Comparison of ENCODE assay signal across 8 cellular contexts in the genomic region with DNA sequence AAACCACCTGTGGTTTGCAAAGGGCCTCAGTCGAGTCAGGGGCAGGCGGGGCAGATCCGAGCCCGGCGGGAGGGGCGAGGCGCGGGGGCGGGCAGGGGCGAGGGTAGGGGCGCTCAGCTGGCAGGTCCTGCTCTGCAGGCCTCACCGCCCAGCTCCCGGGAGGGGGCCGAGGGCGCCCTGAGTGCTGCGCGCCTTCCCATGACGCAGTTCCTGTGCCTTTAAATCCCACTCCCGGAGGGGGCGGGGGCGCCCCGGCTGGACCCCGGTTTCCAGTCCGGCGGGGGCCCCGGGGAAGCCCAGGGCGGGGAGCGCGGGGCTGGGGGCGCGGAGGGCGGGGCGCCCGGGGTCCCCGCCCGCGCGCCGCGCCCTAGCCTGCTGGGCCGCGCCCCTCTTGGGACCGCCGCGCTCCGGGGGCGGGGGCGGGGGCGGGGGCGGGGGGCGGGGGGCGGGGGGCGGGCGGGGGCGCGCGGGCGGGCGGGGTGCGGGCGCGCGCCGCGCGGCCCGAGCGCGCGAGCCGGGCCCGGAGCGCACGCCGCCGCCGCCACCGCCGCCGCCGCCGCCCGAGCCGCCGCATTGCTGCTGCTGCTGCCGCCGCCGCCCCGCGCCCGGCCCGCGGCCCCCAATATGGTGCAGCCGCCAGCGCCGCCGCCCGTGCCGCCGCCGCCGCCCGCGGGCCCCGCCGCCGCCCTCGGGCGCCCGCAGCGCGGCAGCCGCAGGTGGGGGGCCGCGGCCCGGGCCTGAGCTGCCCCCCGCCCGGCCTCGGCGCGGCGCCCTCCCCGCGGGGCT. TPM values are rescaled to one million over a fixed set of nuclear protein-coding genes. Genes with fewer than 3 reads are reported as not detected.
DNase-seq lines count a peak whose midpoint lies in the region; FAIRE-seq lines count a peak whose summit lies in the region.

A gene (plus strand): TSS at position 504 of the 786 bp plus-strand sequence. CDS start 639 bp downstream, outside the sequence.

- FAIRE-seq in GM19239 (lab: Jason Lieb, UNC), result no peak

- no peaks in the 10 kb centered on the region for H3K36me3 Mint-ChIP-seq in IgD-negative memory B cell

- peaks cover 0 to 1% (median under 1%) of the 10 kb centered on the region in 3 donors for H3K9me3 Mint-ChIP-seq in IgD-negative memory B cell

- H3K27ac ChIP-seq in cingulate gyrus (ENCODE audit: low read depth, low read length), result peak within 1 kb of the TSS; percentile 81

- DNase-seq in NCI-H2171 treated with DMSO at 0.1 percent for 48 hours (lab: John Stamatoyannopoulos, UW) (peak; percentile 31), NCI-H2171 (lab: John Stamatoyannopoulos, UW) (no peak), occipital lobe (lab: John Stamatoyannopoulos, UW) (no peak), Ammon's horn (ENCODE audit: low spot score) (no peak), GM19238 (ENCODE audit: insufficient read length, low spot score) (no peak), GM19239 (ENCODE audit: insufficient read length, low spot score) (no peak)

- H3K27me3 Mint-ChIP-seq in IgD-negative memory B cell, result peaks cover 63% of the 10 kb centered on the region

- H3K27ac Mint-ChIP-seq in IgD-negative memory B cell, result no peak within 1 kb of the TSS

- H3K4me1 Mint-ChIP-seq in IgD-negative memory B cell, result peaks cover 0 to 9% (median 0%) of the 10 kb centered on the region in 3 donors

- H3K4me3 Mint-ChIP-seq in IgD-negative memory B cell, result peak within 1 kb of the TSS in 3 of 4 donors; percentile 66 to 92 (median 80)

RNA-seq across cellular contexts. Expression of the gene that starts here (rescaled TPM):
- polyA plus RNA-seq in IgD-negative memory B cell, result not detected
- total RNA-seq in occipital lobe, result 56.0 TPM
